ENCODE assay signal across 14 cellular contexts in the genomic region with DNA sequence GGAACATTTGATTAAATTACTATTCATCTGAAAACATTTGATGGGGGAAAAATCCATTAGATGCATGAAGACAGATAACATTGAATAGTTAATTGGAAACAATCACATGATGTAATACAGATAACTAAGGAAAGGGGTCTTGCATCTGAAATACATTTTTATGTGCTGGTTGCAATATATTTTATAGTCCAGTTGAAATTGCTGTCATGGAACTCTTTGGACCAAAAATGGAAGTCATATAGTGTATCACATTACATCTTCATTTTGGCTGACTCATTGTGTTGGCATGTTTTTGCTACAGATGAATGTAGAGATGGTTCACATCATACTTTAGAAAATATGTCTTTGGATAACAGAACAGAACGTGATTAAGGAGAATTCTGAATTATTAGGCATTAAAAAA. TPM values are rescaled to one million over a fixed set of nuclear protein-coding genes. Genes with fewer than 3 reads are reported as not detected.
A peak's percentile ranks its signal among the peaks of the same experiment; 100 is the strongest.
DNase-seq lines count a peak whose midpoint lies in the region; ATAC-seq, FAIRE-seq and TF ChIP-seq lines count a peak whose summit lies in the region.
"Had no signal": no experiment of that assay in that cellular context is flagged by ENCODE, and none has a peak within 500 bp of the region (broad histone marks: within the 10 kb centered on the region; RNA-seq: fewer than 3 reads in every experiment).

No MANE protein-coding gene starts in this region.

- no peaks in the 10 kb centered on the region for H3K9me3 Mint-ChIP-seq in GM23338

- H3K4me3 ChIP-seq in GM23338: no peak overlapping the region
- H3K4me3 ChIP-seq in SK-N-SH (ENCODE audit: low read depth in 2 of 2, low read length in 1 of 2): no peak overlapping the region

- H3K27me3 ChIP-seq in GM23338 (ENCODE audit: insufficient read depth) (no peaks in the 10 kb centered on the region), SK-N-SH (ENCODE audit: insufficient read depth) (no peaks in the 10 kb centered on the region)

- H3K4me1 ChIP-seq in GM23338 (ENCODE audit: insufficient read depth): peaks cover 50% of the 10 kb centered on the region
- peaks cover 30 to 43% of the 10 kb centered on the region in 2 experiments for H3K4me1 ChIP-seq in SK-N-SH (ENCODE audit: control insufficient read depth in 1 of 2, insufficient read depth in 2 of 2, low read depth in 1 of 2, low read length in 1 of 2)

- no peaks in the 10 kb centered on the region for H3K79me2 ChIP-seq in GM23338 (replicated peaks; ENCODE audit: insufficient read depth)
- no peaks in the 10 kb centered on the region for H3K79me2 ChIP-seq in SK-N-SH (ENCODE audit: insufficient read depth)

- ATAC-seq in GM23338: no peak
- ATAC-seq in GM18520 (IDR thresholded peaks at IDR 0.05; ENCODE audit: unreplicated experiment): no peak
- no peak for ATAC-seq in HG03095 (IDR thresholded peaks at IDR 0.05; ENCODE audit: unreplicated experiment)
- ATAC-seq: activated CD8-positive, alpha-beta T cell treated with anti-CD3 and anti-CD28 coated beads, Interleukin-2, amount 10 ng/mL, durations not matched to agents 7 days and 5 days; naive thymus-derived CD4-positive, alpha-beta T cell had no signal

- CTCF ChIA-PET in SK-N-SH (lab: Yijun Ruan, JAX): interaction anchor here (0.6 to 1.9 kb wide), 9 partner anchors 9 to 471 kb away, joined by 3 to 6 read pairs (median 3); no protein-coding TSS in a partner anchor

- H3F3A ChIP-seq in GM23338 (replicated peaks; ENCODE audit: low read depth): 0 out of 2 replicates have a peak, but pooled peaks cover 2% of the 10 kb centered on the region
- peaks cover 36% of the 10 kb centered on the region for H3F3A ChIP-seq in SK-N-SH (replicated peaks; ENCODE audit: insufficient read depth)

- H3K9ac ChIP-seq in SK-N-SH: peak overlapping the region; percentile 51; the same call in 1 of the 2 replicates

- WGBS in SK-N-SH (ENCODE audit: low lambda C conversion rate): 0% methylated on average over 1 of the region's 1 CpG

- H3K4me3 Mint-ChIP-seq in GM23338: no peak overlapping the region
- H3K4me3 Mint-ChIP-seq: activated CD8-positive, alpha-beta T cell treated with anti-CD3 and anti-CD28 coated beads, Interleukin-2, amount 10 ng/mL, durations not matched to agents 7 days and 5 days; CD14-positive monocyte; naive thymus-derived CD4-positive, alpha-beta T cell had no signal

- peaks cover 41% of the 10 kb centered on the region for H3K4me1 Mint-ChIP-seq in GM23338
- H3K4me1 Mint-ChIP-seq: CD14-positive monocyte; naive thymus-derived CD4-positive, alpha-beta T cell had no signal

- peaks cover 3% of the 10 kb centered on the region for H3K27me3 Mint-ChIP-seq in GM23338 (ENCODE audit: insufficient read depth, low read depth, poor library complexity)

- no peak for TF ChIP-seq RAD21 in SK-N-SH (IDR thresholded peaks at IDR 0.05; ENCODE audit: low read length)

- no peaks in the 10 kb centered on the region for H3K36me3 Mint-ChIP-seq in GM23338 (ENCODE audit: low read depth)
- H3K36me3 Mint-ChIP-seq: CD14-positive monocyte; naive thymus-derived CD4-positive, alpha-beta T cell had no signal

- TF ChIP-seq EP300 in SK-N-SH (IDR thresholded peaks at IDR 0.05; ENCODE audit: borderline replicate concordance in 1 of 2, low read depth in 1 of 2, low read length in 1 of 2): peak; percentile 86

- DNase-seq in GM23338 (ENCODE audit: low spot score) (no peak), SK-N-SH (peak; percentile 38), fibroblast of the conjunctiva (ENCODE audit: low read depth) (peak; percentile 73), Ammon's horn (ENCODE audit: low spot score) (no peak), NCI-H526 treated with DMSO at 0.1 percent for 48 hours (lab: John Stamatoyannopoulos, UW) (no peak)
- DNase-seq: activated CD8-positive, alpha-beta T cell treated with anti-CD3 and anti-CD28 coated beads, Interleukin-2, amount 10 ng/mL, durations not matched to agents 7 days and 5 days; amygdala; hippocampal formation; naive thymus-derived CD4-positive, alpha-beta T cell had no signal

- no peak for TF ChIP-seq CTCF in GM23338 (conservative IDR thresholded peaks at IDR 0.05; ENCODE audit: low read depth in 2 of 2)
- TF ChIP-seq CTCF in SK-N-SH (IDR thresholded peaks at IDR 0.05): no peak

- H3K27ac ChIP-seq in GM23338 (ENCODE audit: low read depth) (peak overlapping the region; percentile 17; the same call in 1 of the 2 replicates), SK-N-SH (ENCODE audit: low read depth in 2 of 2, low read length in 1 of 2) (peak overlapping the region; percentile 92 to 95)

- H4K20me1 ChIP-seq in GM23338 (replicated peaks; ENCODE audit: insufficient read depth) (no peaks in the 10 kb centered on the region), SK-N-SH (ENCODE audit: insufficient read depth) (no peaks in the 10 kb centered on the region)

- no peak overlapping the region for H3K27ac Mint-ChIP-seq in GM23338
- H3K27ac Mint-ChIP-seq: activated CD8-positive, alpha-beta T cell treated with anti-CD3 and anti-CD28 coated beads, Interleukin-2, amount 10 ng/mL, durations not matched to agents 7 days and 5 days; CD14-positive monocyte; naive thymus-derived CD4-positive, alpha-beta T cell had no signal

- H2AFZ ChIP-seq in GM23338 (no peak overlapping the region), SK-N-SH (ENCODE audit: low read depth) (no peak overlapping the region)

- FAIRE-seq in A204.1 (lab: Jason Lieb, UNC): peak; percentile 68
- FAIRE-seq: GM18507 had no signal

- no peak overlapping the region for H3K4me2 ChIP-seq in GM23338
- H3K4me2 ChIP-seq in SK-N-SH: no peak overlapping the region

- POLR2A ChIA-PET in SK-N-SH (lab: Yijun Ruan, JAX): no interaction called here

- no peaks in the 10 kb centered on the region for H3K9me3 ChIP-seq in SK-N-SH

- H3K9me2 ChIP-seq in GM23338 (ENCODE audit: insufficient read depth) (no peaks in the 10 kb centered on the region; the same call in 1 of the 2 replicates), SK-N-SH (no peaks in the 10 kb centered on the region)

- H3K36me3 ChIP-seq in GM23338 (ENCODE audit: insufficient read depth) (no peaks in the 10 kb centered on the region), SK-N-SH (replicated peaks in 1 of 2; ENCODE audit: control insufficient read depth in 1 of 2, insufficient read depth in 2 of 2, low read length in 1 of 2) (no peaks in the 10 kb centered on the region)

TF ChIP-seq in SK-N-SH, 30 proteins besides CTCF, POLR2A, EP300 and RAD21 (continues in another document):
- TF ChIP-seq, protein P1, sequence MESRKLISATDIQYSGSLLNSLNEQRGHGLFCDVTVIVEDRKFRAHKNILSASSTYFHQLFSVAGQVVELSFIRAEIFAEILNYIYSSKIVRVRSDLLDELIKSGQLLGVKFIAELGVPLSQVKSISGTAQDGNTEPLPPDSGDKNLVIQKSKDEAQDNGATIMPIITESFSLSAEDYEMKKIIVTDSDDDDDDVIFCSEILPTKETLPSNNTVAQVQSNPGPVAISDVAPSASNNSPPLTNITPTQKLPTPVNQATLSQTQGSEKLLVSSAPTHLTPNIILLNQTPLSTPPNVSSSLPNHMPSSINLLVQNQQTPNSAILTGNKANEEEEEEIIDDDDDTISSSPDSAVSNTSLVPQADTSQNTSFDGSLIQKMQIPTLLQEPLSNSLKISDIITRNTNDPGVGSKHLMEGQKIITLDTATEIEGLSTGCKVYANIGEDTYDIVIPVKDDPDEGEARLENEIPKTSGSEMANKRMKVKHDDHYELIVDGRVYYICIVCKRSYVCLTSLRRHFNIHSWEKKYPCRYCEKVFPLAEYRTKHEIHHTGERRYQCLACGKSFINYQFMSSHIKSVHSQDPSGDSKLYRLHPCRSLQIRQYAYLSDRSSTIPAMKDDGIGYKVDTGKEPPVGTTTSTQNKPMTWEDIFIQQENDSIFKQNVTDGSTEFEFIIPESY (IDR thresholded peaks at IDR 0.05; ENCODE audit: borderline replicate concordance, low read depth): peak; percentile 68; the same call in 1 of the 2 replicates
- TF ChIP-seq, protein P2, sequence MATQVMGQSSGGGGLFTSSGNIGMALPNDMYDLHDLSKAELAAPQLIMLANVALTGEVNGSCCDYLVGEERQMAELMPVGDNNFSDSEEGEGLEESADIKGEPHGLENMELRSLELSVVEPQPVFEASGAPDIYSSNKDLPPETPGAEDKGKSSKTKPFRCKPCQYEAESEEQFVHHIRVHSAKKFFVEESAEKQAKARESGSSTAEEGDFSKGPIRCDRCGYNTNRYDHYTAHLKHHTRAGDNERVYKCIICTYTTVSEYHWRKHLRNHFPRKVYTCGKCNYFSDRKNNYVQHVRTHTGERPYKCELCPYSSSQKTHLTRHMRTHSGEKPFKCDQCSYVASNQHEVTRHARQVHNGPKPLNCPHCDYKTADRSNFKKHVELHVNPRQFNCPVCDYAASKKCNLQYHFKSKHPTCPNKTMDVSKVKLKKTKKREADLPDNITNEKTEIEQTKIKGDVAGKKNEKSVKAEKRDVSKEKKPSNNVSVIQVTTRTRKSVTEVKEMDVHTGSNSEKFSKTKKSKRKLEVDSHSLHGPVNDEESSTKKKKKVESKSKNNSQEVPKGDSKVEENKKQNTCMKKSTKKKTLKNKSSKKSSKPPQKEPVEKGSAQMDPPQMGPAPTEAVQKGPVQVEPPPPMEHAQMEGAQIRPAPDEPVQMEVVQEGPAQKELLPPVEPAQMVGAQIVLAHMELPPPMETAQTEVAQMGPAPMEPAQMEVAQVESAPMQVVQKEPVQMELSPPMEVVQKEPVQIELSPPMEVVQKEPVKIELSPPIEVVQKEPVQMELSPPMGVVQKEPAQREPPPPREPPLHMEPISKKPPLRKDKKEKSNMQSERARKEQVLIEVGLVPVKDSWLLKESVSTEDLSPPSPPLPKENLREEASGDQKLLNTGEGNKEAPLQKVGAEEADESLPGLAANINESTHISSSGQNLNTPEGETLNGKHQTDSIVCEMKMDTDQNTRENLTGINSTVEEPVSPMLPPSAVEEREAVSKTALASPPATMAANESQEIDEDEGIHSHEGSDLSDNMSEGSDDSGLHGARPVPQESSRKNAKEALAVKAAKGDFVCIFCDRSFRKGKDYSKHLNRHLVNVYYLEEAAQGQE (IDR thresholded peaks at IDR 0.05; ENCODE audit: low read depth, low read length): no peak
- TF ChIP-seq, protein P3, sequence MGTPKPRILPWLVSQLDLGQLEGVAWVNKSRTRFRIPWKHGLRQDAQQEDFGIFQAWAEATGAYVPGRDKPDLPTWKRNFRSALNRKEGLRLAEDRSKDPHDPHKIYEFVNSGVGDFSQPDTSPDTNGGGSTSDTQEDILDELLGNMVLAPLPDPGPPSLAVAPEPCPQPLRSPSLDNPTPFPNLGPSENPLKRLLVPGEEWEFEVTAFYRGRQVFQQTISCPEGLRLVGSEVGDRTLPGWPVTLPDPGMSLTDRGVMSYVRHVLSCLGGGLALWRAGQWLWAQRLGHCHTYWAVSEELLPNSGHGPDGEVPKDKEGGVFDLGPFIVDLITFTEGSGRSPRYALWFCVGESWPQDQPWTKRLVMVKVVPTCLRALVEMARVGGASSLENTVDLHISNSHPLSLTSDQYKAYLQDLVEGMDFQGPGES (IDR thresholded peaks at IDR 0.05; ENCODE audit: low read depth, low read length): no peak
- peak; percentile 88 for TF ChIP-seq FOSL2 (IDR thresholded peaks at IDR 0.05; ENCODE audit: borderline replicate concordance, low read depth)

RNA-seq across cellular contexts. Expression of a gene that starts 43.0 kb away (rescaled TPM):
- total RNA-seq in GM23338 (2014; rRNA removed; shearing (Covaris generic)): 67.9 and 68.7 TPM in 2 replicates
- 42.1 and 44.4 TPM in 2 replicates for polyA plus RNA-seq in GM23338 (2016; fragmentation: Nextera tagmentation; extraction: Ambion mirVana)
- polyA plus RNA-seq in SK-N-SH (2012; rRNA removed): 15.2 and 18.0 TPM in 2 replicates
- 20.7 and 25.8 TPM in 2 replicates for polyA plus RNA-seq in SK-N-SH (2012; cell fraction: cytosol; rRNA removed)
- polyA plus RNA-seq in SK-N-SH (2012; cell fraction: nucleus; rRNA removed): 6.6 and 8.8 TPM in 2 replicates

Comparison
In these comparisons a context has a peak if more than half of its experiments do, and no peak if none do; other contexts are left out.
1. DNase-seq: peak in SK-N-SH (single experiment) and fibroblast of the conjunctiva (single experiment); none in GM23338 (single experiment), Ammon's horn (single experiment) and NCI-H526 treated with DMSO at 0.1 percent for 48 hours (single experiment).